ENCODE assay signal across 1 cellular context in the genomic region with DNA sequence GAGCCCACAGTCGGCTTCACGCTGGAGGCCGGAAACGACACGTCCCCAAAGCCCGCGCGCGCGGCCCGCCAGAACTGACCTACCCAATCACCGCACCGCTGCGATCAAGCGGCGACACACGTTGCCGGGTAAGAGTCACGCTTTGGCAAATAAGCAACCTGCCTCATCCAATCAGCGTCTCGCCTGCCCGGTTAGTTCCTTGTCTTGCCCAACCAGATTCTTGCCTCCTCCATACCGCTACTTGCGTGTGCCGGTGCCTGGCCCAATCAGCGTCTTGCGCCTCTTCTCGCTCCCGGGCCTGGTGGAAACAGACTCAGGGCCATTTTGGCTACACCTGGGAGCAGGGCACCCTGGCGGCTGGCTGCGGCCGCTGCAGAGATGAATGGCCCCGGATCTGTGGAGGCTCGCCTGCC.
TF ChIP-seq lines count a peak whose summit lies in the region.

No MANE protein-coding gene starts in this region.

TF ChIP-seq in HepG2, 621 proteins besides CTCF, POLR2A, EP300 and RAD21 (continued from another document):
- TF ChIP-seq, protein P1, sequence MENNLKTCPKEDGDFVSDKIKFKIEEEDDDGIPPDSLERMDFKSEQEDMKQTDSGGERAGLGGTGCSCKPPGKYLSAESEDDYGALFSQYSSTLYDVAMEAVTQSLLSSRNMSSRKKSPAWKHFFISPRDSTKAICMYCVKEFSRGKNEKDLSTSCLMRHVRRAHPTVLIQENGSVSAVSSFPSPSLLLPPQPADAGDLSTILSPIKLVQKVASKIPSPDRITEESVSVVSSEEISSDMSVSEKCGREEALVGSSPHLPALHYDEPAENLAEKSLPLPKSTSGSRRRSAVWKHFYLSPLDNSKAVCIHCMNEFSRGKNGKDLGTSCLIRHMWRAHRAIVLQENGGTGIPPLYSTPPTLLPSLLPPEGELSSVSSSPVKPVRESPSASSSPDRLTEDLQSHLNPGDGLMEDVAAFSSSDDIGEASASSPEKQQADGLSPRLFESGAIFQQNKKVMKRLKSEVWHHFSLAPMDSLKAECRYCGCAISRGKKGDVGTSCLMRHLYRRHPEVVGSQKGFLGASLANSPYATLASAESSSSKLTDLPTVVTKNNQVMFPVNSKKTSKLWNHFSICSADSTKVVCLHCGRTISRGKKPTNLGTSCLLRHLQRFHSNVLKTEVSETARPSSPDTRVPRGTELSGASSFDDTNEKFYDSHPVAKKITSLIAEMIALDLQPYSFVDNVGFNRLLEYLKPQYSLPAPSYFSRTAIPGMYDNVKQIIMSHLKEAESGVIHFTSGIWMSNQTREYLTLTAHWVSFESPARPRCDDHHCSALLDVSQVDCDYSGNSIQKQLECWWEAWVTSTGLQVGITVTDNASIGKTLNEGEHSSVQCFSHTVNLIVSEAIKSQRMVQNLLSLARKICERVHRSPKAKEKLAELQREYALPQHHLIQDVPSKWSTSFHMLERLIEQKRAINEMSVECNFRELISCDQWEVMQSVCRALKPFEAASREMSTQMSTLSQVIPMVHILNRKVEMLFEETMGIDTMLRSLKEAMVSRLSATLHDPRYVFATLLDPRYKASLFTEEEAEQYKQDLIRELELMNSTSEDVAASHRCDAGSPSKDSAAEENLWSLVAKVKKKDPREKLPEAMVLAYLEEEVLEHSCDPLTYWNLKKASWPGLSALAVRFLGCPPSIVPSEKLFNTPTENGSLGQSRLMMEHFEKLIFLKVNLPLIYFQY (CRISPR knock-in tag; IDR thresholded peaks at IDR 0.05; ENCODE audit: borderline replicate concordance) = no peak
- TF ChIP-seq ZFP41 (CRISPR knock-in tag; IDR thresholded peaks at IDR 0.05; ENCODE audit: borderline replicate concordance) (no peak), FIP1L1 (IDR thresholded peaks at IDR 0.05; ENCODE audit: borderline replicate concordance, insufficient read depth, low read depth, low read length) (no peak), JUNB (CRISPR knock-in tag; IDR thresholded peaks at IDR 0.05; ENCODE audit: borderline replicate concordance) (no peak), ZBTB21 (CRISPR knock-in tag; IDR thresholded peaks at IDR 0.05) (no peak), ZFP36 (IDR thresholded peaks at IDR 0.05; ENCODE audit: borderline replicate concordance, low read depth, low read length, partially characterized antibody) (no peak), TEAD3 (CRISPR knock-in tag; optimal IDR thresholded peaks at IDR 0.05; ENCODE audit: borderline replicate concordance) (no peak), ERF (CRISPR knock-in tag; IDR thresholded peaks at IDR 0.05) (no peak), MIER2 (CRISPR knock-in tag; IDR thresholded peaks at IDR 0.05) (no peak), ZNF546 (CRISPR knock-in tag; conservative IDR thresholded peaks at IDR 0.05) (no peak), TGIF2 (CRISPR knock-in tag; IDR thresholded peaks at IDR 0.05) (no peak), NFRKB (IDR thresholded peaks at IDR 0.05) (no peak)
- TF ChIP-seq, protein P2, sequence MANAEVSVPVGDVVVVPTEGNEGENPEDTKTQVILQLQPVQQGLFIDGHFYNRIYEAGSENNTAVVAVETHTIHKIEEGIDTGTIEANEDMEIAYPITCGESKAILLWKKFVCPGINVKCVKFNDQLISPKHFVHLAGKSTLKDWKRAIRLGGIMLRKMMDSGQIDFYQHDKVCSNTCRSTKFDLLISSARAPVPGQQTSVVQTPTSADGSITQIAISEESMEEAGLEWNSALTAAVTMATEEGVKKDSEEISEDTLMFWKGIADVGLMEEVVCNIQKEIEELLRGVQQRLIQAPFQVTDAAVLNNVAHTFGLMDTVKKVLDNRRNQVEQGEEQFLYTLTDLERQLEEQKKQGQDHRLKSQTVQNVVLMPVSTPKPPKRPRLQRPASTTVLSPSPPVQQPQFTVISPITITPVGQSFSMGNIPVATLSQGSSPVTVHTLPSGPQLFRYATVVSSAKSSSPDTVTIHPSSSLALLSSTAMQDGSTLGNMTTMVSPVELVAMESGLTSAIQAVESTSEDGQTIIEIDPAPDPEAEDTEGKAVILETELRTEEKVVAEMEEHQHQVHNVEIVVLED (CRISPR knock-in tag; IDR thresholded peaks at IDR 0.05; ENCODE audit: borderline replicate concordance) = no peak
- TF ChIP-seq, protein P3, sequence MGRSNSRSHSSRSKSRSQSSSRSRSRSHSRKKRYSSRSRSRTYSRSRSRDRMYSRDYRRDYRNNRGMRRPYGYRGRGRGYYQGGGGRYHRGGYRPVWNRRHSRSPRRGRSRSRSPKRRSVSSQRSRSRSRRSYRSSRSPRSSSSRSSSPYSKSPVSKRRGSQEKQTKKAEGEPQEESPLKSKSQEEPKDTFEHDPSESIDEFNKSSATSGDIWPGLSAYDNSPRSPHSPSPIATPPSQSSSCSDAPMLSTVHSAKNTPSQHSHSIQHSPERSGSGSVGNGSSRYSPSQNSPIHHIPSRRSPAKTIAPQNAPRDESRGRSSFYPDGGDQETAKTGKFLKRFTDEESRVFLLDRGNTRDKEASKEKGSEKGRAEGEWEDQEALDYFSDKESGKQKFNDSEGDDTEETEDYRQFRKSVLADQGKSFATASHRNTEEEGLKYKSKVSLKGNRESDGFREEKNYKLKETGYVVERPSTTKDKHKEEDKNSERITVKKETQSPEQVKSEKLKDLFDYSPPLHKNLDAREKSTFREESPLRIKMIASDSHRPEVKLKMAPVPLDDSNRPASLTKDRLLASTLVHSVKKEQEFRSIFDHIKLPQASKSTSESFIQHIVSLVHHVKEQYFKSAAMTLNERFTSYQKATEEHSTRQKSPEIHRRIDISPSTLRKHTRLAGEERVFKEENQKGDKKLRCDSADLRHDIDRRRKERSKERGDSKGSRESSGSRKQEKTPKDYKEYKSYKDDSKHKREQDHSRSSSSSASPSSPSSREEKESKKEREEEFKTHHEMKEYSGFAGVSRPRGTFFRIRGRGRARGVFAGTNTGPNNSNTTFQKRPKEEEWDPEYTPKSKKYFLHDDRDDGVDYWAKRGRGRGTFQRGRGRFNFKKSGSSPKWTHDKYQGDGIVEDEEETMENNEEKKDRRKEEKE (IDR thresholded peaks at IDR 0.05) = no peak
